ENCODE assay signal across 8 cellular contexts in genomic region chr3:128727059-128727458, GRCh38. TPM values are rescaled to one million over a fixed set of nuclear protein-coding genes. Genes with fewer than 3 reads are reported as not detected.
DNase-seq lines count a peak whose midpoint lies in the region; ATAC-seq and TF ChIP-seq lines count a peak whose summit lies in the region.

No MANE protein-coding gene starts in this region.

- WGBS in suprapubic skin = 10% methylated on average over 4 of the region's 4 CpGs

- H3K4me3 ChIP-seq in left lung = peak overlapping the region; percentile 84 to 95
- peak overlapping the region; percentile 99 for H3K4me3 ChIP-seq in suprapubic skin

- H3K27me3 ChIP-seq in left lung = no peaks in the 10 kb centered on the region
- H3K27me3 ChIP-seq in suprapubic skin = no peaks in the 10 kb centered on the region

- H3K36me3 ChIP-seq in left lung (no peaks in the 10 kb centered on the region), suprapubic skin (no peaks in the 10 kb centered on the region)

- ATAC-seq in activated naive CD8-positive, alpha-beta T cell treated with anti-CD3 and anti-CD28 coated beads, Interleukin-2, amount 50 U/mL, for 24 hours = no peak
- ATAC-seq in left lung = no peak

- H3K9me3 ChIP-seq in left lung = no peaks in the 10 kb centered on the region
- H3K9me3 ChIP-seq in suprapubic skin = no peaks in the 10 kb centered on the region

- TF ChIP-seq POLR2A in suprapubic skin (IDR thresholded peaks at IDR 0.05) = no peak

- TF ChIP-seq EP300 in suprapubic skin (IDR thresholded peaks at IDR 0.05) = no peak

- H3K4me3 Mint-ChIP-seq in activated CD4-positive, alpha-beta T cell treated with anti-CD3 and anti-CD28 coated beads, Interleukin-2, amount 10 ng/mL, durations not matched to agents 24 days and 14 days = peak overlapping the region; percentile 92
- H3K4me3 Mint-ChIP-seq in activated naive CD8-positive, alpha-beta T cell treated with anti-CD3 and anti-CD28 coated beads, Interleukin-2, amount 50 U/mL, for 24 hours = peak overlapping the region; percentile 97

- H3K4me1 ChIP-seq in left lung = peaks cover 34 to 56% of the 10 kb centered on the region in 2 donors
- peaks cover 56% of the 10 kb centered on the region for H3K4me1 ChIP-seq in suprapubic skin

- intact Hi-C loops in activated CD4-positive, alpha-beta T cell treated with anti-CD3 and anti-CD28 coated beads, Interleukin-2, amount 10 ng/mL, durations not matched to agents 24 days and 14 days (cut with micrococcal nuclease) = loop anchor here (2.0 kb wide), 2 partner anchors 68 to 110 kb away; no protein-coding TSS in a partner anchor
- intact Hi-C loops in left lung (cut with DNase I) = no loop called here

- peaks cover 29% of the 10 kb centered on the region for H3K36me3 Mint-ChIP-seq in activated CD4-positive, alpha-beta T cell treated with anti-CD3 and anti-CD28 coated beads, Interleukin-2, amount 10 ng/mL, durations not matched to agents 24 days and 14 days (ENCODE audit: low read depth)
- peaks cover 39% of the 10 kb centered on the region for H3K36me3 Mint-ChIP-seq in activated naive CD8-positive, alpha-beta T cell treated with anti-CD3 and anti-CD28 coated beads, Interleukin-2, amount 50 U/mL, for 24 hours (ENCODE audit: low read depth)

- H3K27ac Mint-ChIP-seq in activated CD4-positive, alpha-beta T cell treated with anti-CD3 and anti-CD28 coated beads, Interleukin-2, amount 10 ng/mL, durations not matched to agents 24 days and 14 days = peak overlapping the region; percentile 81
- H3K27ac Mint-ChIP-seq in activated naive CD8-positive, alpha-beta T cell treated with anti-CD3 and anti-CD28 coated beads, Interleukin-2, amount 50 U/mL, for 24 hours = peak overlapping the region; percentile 90

- H3K27me3 Mint-ChIP-seq in activated CD4-positive, alpha-beta T cell treated with anti-CD3 and anti-CD28 coated beads, Interleukin-2, amount 10 ng/mL, durations not matched to agents 24 days and 14 days = peaks cover 2% of the 10 kb centered on the region
- H3K27me3 Mint-ChIP-seq in activated naive CD8-positive, alpha-beta T cell treated with anti-CD3 and anti-CD28 coated beads, Interleukin-2, amount 50 U/mL, for 24 hours = no peaks in the 10 kb centered on the region

- TF ChIP-seq CTCF in left lung (IDR thresholded peaks at IDR 0.05) (no peak), suprapubic skin (IDR thresholded peaks at IDR 0.05) (no peak)

- no peaks in the 10 kb centered on the region for H3K9me3 Mint-ChIP-seq in activated CD4-positive, alpha-beta T cell treated with anti-CD3 and anti-CD28 coated beads, Interleukin-2, amount 10 ng/mL, durations not matched to agents 24 days and 14 days
- H3K9me3 Mint-ChIP-seq in activated naive CD8-positive, alpha-beta T cell treated with anti-CD3 and anti-CD28 coated beads, Interleukin-2, amount 50 U/mL, for 24 hours = no peaks in the 10 kb centered on the region

- H3K27ac ChIP-seq in left lung (peak overlapping the region; percentile 89 to 96), suprapubic skin (peak overlapping the region; percentile 99)

- peaks cover 46% of the 10 kb centered on the region for H3K4me1 Mint-ChIP-seq in activated CD4-positive, alpha-beta T cell treated with anti-CD3 and anti-CD28 coated beads, Interleukin-2, amount 10 ng/mL, durations not matched to agents 24 days and 14 days
- peaks cover 63% of the 10 kb centered on the region for H3K4me1 Mint-ChIP-seq in activated naive CD8-positive, alpha-beta T cell treated with anti-CD3 and anti-CD28 coated beads, Interleukin-2, amount 50 U/mL, for 24 hours

- peak; percentile 64 for DNase-seq in activated CD4-positive, alpha-beta T cell treated with anti-CD3 and anti-CD28 coated beads, Interleukin-2, amount 10 ng/mL, durations not matched to agents 24 days and 14 days
- no peak for DNase-seq in activated CD4-positive, alpha-beta T cell treated with anti-CD3 and anti-CD28 coated beads, Interleukin-2, amount 50 U/mL, for 4 hours
- DNase-seq in activated naive CD8-positive, alpha-beta T cell treated with anti-CD3 and anti-CD28 coated beads, Interleukin-2, amount 50 U/mL, for 24 hours = no peak
- DNase-seq in left lung (no peak), suprapubic skin (ENCODE audit: low spot score in 2 of 2) (no peak), GF-D8 (lab: John Stamatoyannopoulos, UW) (no peak), kidney tubule cell (ENCODE audit: low spot score) (no peak)
- no peak for DNase-seq in activated CD4-positive, alpha-beta T cell treated with anti-CD3 and anti-CD28 coated beads for 4 hours

RNA-seq across cellular contexts. Expression of gene RAB7A, which starts 1.1 kb away (rescaled TPM):
- 338 and 361 TPM in 2 replicates for total RNA-seq in activated CD4-positive, alpha-beta T cell treated with anti-CD3 and anti-CD28 coated beads, Interleukin-2, amount 10 ng/mL, durations not matched to agents 24 days and 14 days
- total RNA-seq in left lung (100 to 1,000 TPM; 253 to 336 TPM), suprapubic skin (100 to 1,000 TPM; 120 to 154 (median 133) TPM)
